1 cellular context compared by ENCODE assay signal in genomic region chr9:12539602-12540001, GRCh38.
TF ChIP-seq lines count a peak whose summit lies in the region.

No MANE protein-coding gene starts in this region.

TF ChIP-seq in SK-N-SH treated with all-trans-retinoic acid at 6 μM for 48 hours, 23 proteins besides CTCF, POLR2A, EP300 and RAD21 (continued from another document):
- no peak for TF ChIP-seq CSRNP3 (CRISPR knock-in tag; IDR thresholded peaks at IDR 0.05)
- no peak for TF ChIP-seq TOX (CRISPR knock-in tag; IDR thresholded peaks at IDR 0.05; ENCODE audit: borderline replicate concordance)
- TF ChIP-seq CSDC2 (CRISPR knock-in tag; IDR thresholded peaks at IDR 0.05) = no peak
- TF ChIP-seq ESRRG (CRISPR knock-in tag; IDR thresholded peaks at IDR 0.05) = no peak
- TF ChIP-seq ZNF70 (CRISPR knock-in tag; IDR thresholded peaks at IDR 0.05) = no peak
TF ChIP-seq in SK-N-SH treated with all-trans-retinoic acid at 6 μM for 48 hours: peak in this region for 0.
